7 cellular contexts compared by ENCODE assay signal in genomic region chr12:11730299-11731041, GRCh38.
DNase-seq lines count a peak whose midpoint lies in the region; ATAC-seq and TF ChIP-seq lines count a peak whose summit lies in the region.

No MANE protein-coding gene starts in this region.

- H3K27me3 Mint-ChIP-seq in activated naive CD8-positive, alpha-beta T cell treated with anti-CD3 and anti-CD28 coated beads, Interleukin-2, amount 50 U/mL, for 24 hours: no peaks in the 10 kb centered on the region

- intact Hi-C loops in prostate gland (cut with DNase I): no loop called here

- H3K4me3 ChIP-seq in prostate gland: no peak overlapping the region

- H3K9me3 ChIP-seq in prostate gland: no peaks in the 10 kb centered on the region

- peaks cover 14% of the 10 kb centered on the region for H3K36me3 Mint-ChIP-seq in activated naive CD8-positive, alpha-beta T cell treated with anti-CD3 and anti-CD28 coated beads, Interleukin-2, amount 50 U/mL, for 24 hours (ENCODE audit: low read depth)

- no peaks in the 10 kb centered on the region for H3K4me1 ChIP-seq in prostate gland (replicated peaks)

- ATAC-seq in GM19043 (IDR thresholded peaks at IDR 0.05; ENCODE audit: low read depth, unreplicated experiment) (peak; percentile 42), HG03139 (IDR thresholded peaks at IDR 0.05; ENCODE audit: unreplicated experiment) (peak; percentile 37), left lobe of liver (no peak)
- ATAC-seq in activated naive CD8-positive, alpha-beta T cell treated with anti-CD3 and anti-CD28 coated beads, Interleukin-2, amount 50 U/mL, for 24 hours: no peak

- WGBS in prostate gland: 52% methylated on average over 8 of the region's 8 CpGs

- H3K36me3 ChIP-seq in prostate gland: no peaks in the 10 kb centered on the region

- TF ChIP-seq POLR2A in prostate gland (IDR thresholded peaks at IDR 0.05): no peak

- TF ChIP-seq CTCF in prostate gland (IDR thresholded peaks at IDR 0.05): no peak

- DNase-seq in activated naive CD8-positive, alpha-beta T cell treated with anti-CD3 and anti-CD28 coated beads, Interleukin-2, amount 50 U/mL, for 24 hours: no peak
- DNase-seq in prostate gland (ENCODE audit: low spot score) (peak; percentile 84), left lobe of liver (ENCODE audit: low spot score) (no peak), EL (no peak)
- no peak for DNase-seq in central memory CD4-positive, alpha-beta T cell

- H3K27ac ChIP-seq in prostate gland: peak overlapping the region; percentile 49 to 68

- H3K4me1 Mint-ChIP-seq in activated naive CD8-positive, alpha-beta T cell treated with anti-CD3 and anti-CD28 coated beads, Interleukin-2, amount 50 U/mL, for 24 hours: peaks cover 87% of the 10 kb centered on the region

- peak overlapping the region; percentile 73 for H3K27ac Mint-ChIP-seq in activated naive CD8-positive, alpha-beta T cell treated with anti-CD3 and anti-CD28 coated beads, Interleukin-2, amount 50 U/mL, for 24 hours

- H3K27me3 ChIP-seq in prostate gland (replicated peaks; ENCODE audit: insufficient read depth): no peaks in the 10 kb centered on the region

- peaks cover 5% of the 10 kb centered on the region for H3K9me3 Mint-ChIP-seq in activated naive CD8-positive, alpha-beta T cell treated with anti-CD3 and anti-CD28 coated beads, Interleukin-2, amount 50 U/mL, for 24 hours

- no peak overlapping the region for H3K4me3 Mint-ChIP-seq in activated naive CD8-positive, alpha-beta T cell treated with anti-CD3 and anti-CD28 coated beads, Interleukin-2, amount 50 U/mL, for 24 hours

Comparison
In these comparisons a context has a peak if more than half of its experiments do, and no peak if none do; other contexts are left out.
1. ATAC-seq: peak in GM19043 (single experiment) and HG03139 (single experiment); none in activated naive CD8-positive, alpha-beta T cell treated with anti-CD3 and anti-CD28 coated beads, Interleukin-2, amount 50 U/mL, for 24 hours (single experiment) and left lobe of liver (single experiment).